ENCODE assay signal across 1 cellular context in the genomic region with DNA sequence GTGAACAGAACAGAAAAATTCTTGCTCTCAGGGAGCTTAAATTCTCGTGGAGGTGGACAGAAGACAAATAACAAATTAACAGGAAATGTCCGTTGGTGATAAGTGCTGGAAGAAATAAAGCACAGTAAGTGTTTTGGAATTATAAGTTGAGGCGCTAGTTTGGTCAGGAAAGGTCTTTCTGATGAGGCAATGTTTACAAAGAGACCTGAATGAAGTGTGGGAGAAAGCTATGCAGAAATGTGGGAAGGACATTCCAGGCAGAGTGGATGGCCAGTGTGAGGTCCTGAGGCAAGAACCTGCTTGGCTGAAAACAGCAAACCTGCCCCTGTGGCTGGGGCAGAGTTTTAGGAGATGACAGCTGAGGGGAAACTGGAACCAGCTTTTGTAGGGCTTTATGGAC.
A peak's percentile ranks its signal among the peaks of the same experiment; 100 is the strongest.
TF ChIP-seq lines count a peak whose summit lies in the region.

No MANE protein-coding gene starts in this region.

TF ChIP-seq in H1, 55 proteins besides CTCF, POLR2A, EP300 and RAD21:
- TF ChIP-seq HDAC6 (IDR thresholded peaks at IDR 0.05; ENCODE audit: low read depth, low read length), result no peak
- no peak for TF ChIP-seq EGR1 (IDR thresholded peaks at IDR 0.05; ENCODE audit: borderline replicate concordance, low read depth, low read length)
- TF ChIP-seq ASH2L (IDR thresholded peaks at IDR 0.05; ENCODE audit: low read length), result no peak
- no peak for TF ChIP-seq BRCA1 (IDR thresholded peaks at IDR 0.05; ENCODE audit: low read depth, low read length)
- TF ChIP-seq CEBPB (IDR thresholded peaks at IDR 0.05; ENCODE audit: low read depth, low read length), result peak; percentile 9; the same call in 1 of the 2 replicates
- no peak for TF ChIP-seq TBP (IDR thresholded peaks at IDR 0.05; ENCODE audit: low read depth, low read length)
- TF ChIP-seq TEAD4 (IDR thresholded peaks at IDR 0.05; ENCODE audit: low read depth, low read length), result peak; percentile 57; the same call in 1 of the 2 replicates
- TF ChIP-seq POLR2AphosphoS5 (IDR thresholded peaks at IDR 0.05; ENCODE audit: low read depth, low read length), result no peak
- TF ChIP-seq CREB1 (IDR thresholded peaks at IDR 0.05), result no peak
- no peak for TF ChIP-seq JUND (IDR thresholded peaks at IDR 0.05; ENCODE audit: low read length)
- TF ChIP-seq RBBP5 (IDR thresholded peaks at IDR 0.05; ENCODE audit: borderline replicate concordance, low read depth, low read length), result no peak
- no peak for TF ChIP-seq SP4 (IDR thresholded peaks at IDR 0.05; ENCODE audit: low read length)
- no peak for TF ChIP-seq SP1 (IDR thresholded peaks at IDR 0.05; ENCODE audit: low read depth, low read length)
- no peak for TF ChIP-seq KDM4A (IDR thresholded peaks at IDR 0.05; ENCODE audit: low read depth, low read length, severe bottlenecking)
- no peak for TF ChIP-seq SUZ12 (IDR thresholded peaks at IDR 0.05; ENCODE audit: low read length)
